Comparison of ENCODE assay signal across 8 cellular contexts in genomic region chr6:35468181-35468979, GRCh38. TPM values are rescaled to one million over a fixed set of nuclear protein-coding genes. Genes with fewer than 3 reads are reported as not detected.
DNase-seq lines count a peak whose midpoint lies in the region; ATAC-seq and TF ChIP-seq lines count a peak whose summit lies in the region.

Gene RPL10A (plus strand): TSS chr6:35468401. CDS start chr6:35468435, 34 bp downstream.

- peak within 1 kb of the TSS; percentile 96 for H3K27ac ChIP-seq in PC-9
- H3K27ac ChIP-seq in esophagus (ENCODE audit: low read depth in 2 of 2, low read length in 1 of 2) = peak within 1 kb of the TSS; percentile 91 to 97
- peak within 1 kb of the TSS; percentile 71 for H3K27ac ChIP-seq in muscle layer of duodenum (ENCODE audit: low read length)

- ATAC-seq in GM21529 (IDR thresholded peaks at IDR 0.05; ENCODE audit: unreplicated experiment) = peak; percentile 68

- BruUV-seq in PC-9 (replicated peaks; lab: Mats Ljungman, UMichigan) = TSS peak; percentile 48

- in situ Hi-C loops in KBM-7 (cut with MboI; ENCODE audit: low pct_unique_long_range_greater_than_20kb, low sequenced_read_pairs) = no loop called here

- H3K9me3 Mint-ChIP-seq in activated T-cell treated with anti-CD3 and anti-CD28 coated beads, Interleukin-2, amount 50 U/mL, for 24 hours = no peaks in the 10 kb centered on the region

- no peaks in the 10 kb centered on the region for H3K27me3 ChIP-seq in PC-9 (ENCODE audit: insufficient read depth, low read depth)
- H3K27me3 ChIP-seq in esophagus (ENCODE audit: control insufficient read depth in 1 of 2, insufficient read depth in 2 of 2, low read length in 2 of 2) = no peaks in the 10 kb centered on the region
- H3K27me3 ChIP-seq in muscle layer of duodenum (ENCODE audit: low read depth, low read length) = no peaks in the 10 kb centered on the region

- H3K79me2 ChIP-seq in PC-9 (ENCODE audit: low read depth) = peaks cover 42% of the 10 kb centered on the region

- H3F3A ChIP-seq in PC-9 (ENCODE audit: insufficient read depth, low read depth) = peaks cover 51% of the 10 kb centered on the region

- peaks cover 95% of the 10 kb centered on the region for H3K36me3 Mint-ChIP-seq in activated T-cell treated with anti-CD3 and anti-CD28 coated beads, Interleukin-2, amount 50 U/mL, for 24 hours (ENCODE audit: low read depth)

- peaks cover 47% of the 10 kb centered on the region for H4K20me1 ChIP-seq in PC-9 (ENCODE audit: insufficient read depth)

- H3K9me3 ChIP-seq in PC-9 (ENCODE audit: insufficient read depth, low read depth) (no peaks in the 10 kb centered on the region), esophagus (ENCODE audit: control insufficient read depth in 2 of 2, insufficient read depth in 1 of 2, low read depth in 1 of 2, low read length in 1 of 2) (no peaks in the 10 kb centered on the region), muscle layer of duodenum (ENCODE audit: control insufficient read depth in 1 of 2, low read length in 2 of 2) (no peaks in the 10 kb centered on the region)

- POLR2A ChIA-PET in PC-9 (lab: Charles Lee; ENCODE audit: unreplicated experiment) = interaction anchor here (0.7 kb wide), 2 partner anchors 139 to 663 kb away, joined by 3 read pairs; no protein-coding TSS in a partner anchor

- intact Hi-C loops in PC-9 (cut with micrococcal nuclease; ENCODE audit: unreplicated experiment) = loop anchor here (1.0 to 10.0 kb wide), 6 partner anchors 16 to 266 kb away; partner anchors contain the start of genes ARMC12, DEF6, FANCE and PPARD

- H3K9me2 ChIP-seq in PC-9 (ENCODE audit: insufficient read depth) = no peaks in the 10 kb centered on the region

- CTCF ChIA-PET in PC-9 (lab: Charles Lee) = interaction anchor here (0.5 to 1.3 kb wide), 6 partner anchors 18 to 172 kb away, joined by 3 to 19 read pairs (median 3); no protein-coding TSS in a partner anchor

- whole genome bisulfite sequencing in esophagus, 2 donors = 0% methylated on average over 75 to 86 of the region's 86 CpGs

- peak within 1 kb of the TSS; percentile 94 for H3K4me3 ChIP-seq in PC-9
- H3K4me3 ChIP-seq in esophagus (ENCODE audit: low read depth in 1 of 2, low read length in 2 of 2) = peak within 1 kb of the TSS; percentile 94 to 99
- H3K4me3 ChIP-seq in muscle layer of duodenum (ENCODE audit: low read depth in 1 of 2, low read length in 2 of 2) = peak within 1 kb of the TSS; percentile 78 to 84

- peak within 1 kb of the TSS; percentile 85 for H2AFZ ChIP-seq in PC-9

- peaks cover 43% of the 10 kb centered on the region for H3K4me1 Mint-ChIP-seq in activated T-cell treated with anti-CD3 and anti-CD28 coated beads, Interleukin-2, amount 50 U/mL, for 24 hours (ENCODE audit: low read depth)

- H3K27me3 Mint-ChIP-seq in activated T-cell treated with anti-CD3 and anti-CD28 coated beads, Interleukin-2, amount 50 U/mL, for 24 hours = no peaks in the 10 kb centered on the region

- H3K27ac Mint-ChIP-seq in activated T-cell treated with anti-CD3 and anti-CD28 coated beads, Interleukin-2, amount 50 U/mL, for 24 hours = peak within 1 kb of the TSS; percentile 99

- peak within 1 kb of the TSS; percentile 98 for H3K4me3 Mint-ChIP-seq in activated T-cell treated with anti-CD3 and anti-CD28 coated beads, Interleukin-2, amount 50 U/mL, for 24 hours

- H3K4me2 ChIP-seq in PC-9 = peak within 1 kb of the TSS; percentile 95

- TF ChIP-seq CTCF in PC-9 (conservative IDR thresholded peaks at IDR 0.05) = peak; percentile 93

- H3K36me3 ChIP-seq in PC-9 (ENCODE audit: low read depth) (peaks cover 40% of the 10 kb centered on the region), esophagus (ENCODE audit: control insufficient read depth in 2 of 2, insufficient read depth in 2 of 2, low read length in 1 of 2) (peaks cover 3 to 26% of the 10 kb centered on the region in 2 donors), muscle layer of duodenum (ENCODE audit: control insufficient read depth in 1 of 2, insufficient read depth in 2 of 2, low read length in 2 of 2) (peaks cover 14 to 18% of the 10 kb centered on the region in 2 donors)

- H3K4me1 ChIP-seq in PC-9 (replicated peaks; ENCODE audit: insufficient read depth) (peaks cover 28% of the 10 kb centered on the region), esophagus (ENCODE audit: control insufficient read depth in 2 of 2, insufficient read depth in 2 of 2, low read length in 1 of 2) (no peaks in the 10 kb centered on the region), muscle layer of duodenum (ENCODE audit: control insufficient read depth in 1 of 2, insufficient read depth in 2 of 2, low read length in 2 of 2) (peaks cover 11 to 35% of the 10 kb centered on the region in 2 donors)

- DNase-seq in DMS153 treated with DMSO at 0.1 percent for 48 hours (lab: John Stamatoyannopoulos, UW; ENCODE audit: unreplicated experiment) = peak; percentile 97
- DNase-seq in KBM-7 = peak; percentile 95
- DNase-seq in PC-9 = peak; percentile 88 to 91
- DNase-seq in activated T-cell treated with anti-CD3 and anti-CD28 coated beads, Interleukin-2, amount 50 U/mL, for 24 hours = peak; percentile 96
- DNase-seq in stimulated activated CD8-positive, alpha-beta memory T cell treated with anti-CD3 and anti-CD28 coated beads, Interleukin-7, amount 100 ng/mL, for 4 hours (ENCODE audit: low read depth in 2 of 2) = peak; percentile 92 to 96

RNA-seq across cellular contexts. Expression of gene RPL10A, which starts in this region (rescaled TPM):
- 1,335 and 1,742 TPM in 2 replicates for total RNA-seq in PC-9 (2021)
- polyA plus RNA-seq in esophagus = 1,000 to 10,000 TPM in 1 of 2 donors, 100 to 1,000 TPM in 1; 735 to 2,438 TPM

Comparison
In these comparisons a context has a peak if more than half of its experiments do, and no peak if none do; other contexts are left out.
1. Peak in every context shown above with its lines: DNase-seq, ATAC-seq, H3K4me3 ChIP-seq and H3K27ac ChIP-seq.